Comparison of ENCODE assay signal across 3 cellular contexts in genomic region chr4:179762840-179763239, GRCh38.
TF ChIP-seq lines count a peak whose summit lies in the region.

No MANE protein-coding gene starts in this region.

TF ChIP-seq in SK-N-SH, 30 proteins besides CTCF, POLR2A, EP300 and RAD21 (continued from another document):
- TF ChIP-seq USF1 (IDR thresholded peaks at IDR 0.05; ENCODE audit: borderline replicate concordance, low read depth): no peak
- TF ChIP-seq TCF12 (IDR thresholded peaks at IDR 0.05): no peak
- no peak for TF ChIP-seq IRF3 (IDR thresholded peaks at IDR 0.05; ENCODE audit: low read depth, low read length)
- TF ChIP-seq SIN3A (IDR thresholded peaks at IDR 0.05; ENCODE audit: borderline replicate concordance, low read depth, low read length): no peak
- TF ChIP-seq NFIC (IDR thresholded peaks at IDR 0.05; ENCODE audit: borderline replicate concordance): no peak
- TF ChIP-seq EZH2phosphoT487 (IDR thresholded peaks at IDR 0.05; ENCODE audit: borderline replicate concordance, low read depth): no peak
- no peak for TF ChIP-seq RFX5 (IDR thresholded peaks at IDR 0.05; ENCODE audit: low read length)
- no peak for TF ChIP-seq GABPA (IDR thresholded peaks at IDR 0.05; ENCODE audit: low read depth)
- no peak for TF ChIP-seq MEF2A (IDR thresholded peaks at IDR 0.05; ENCODE audit: borderline replicate concordance, low read depth)
- no peak for TF ChIP-seq GATA2 (CRISPR knock-in tag; IDR thresholded peaks at IDR 0.05)
- TF ChIP-seq ZBTB33 (IDR thresholded peaks at IDR 0.05; ENCODE audit: borderline replicate concordance, low read depth): no peak
- TF ChIP-seq USF2 (IDR thresholded peaks at IDR 0.05; ENCODE audit: borderline replicate concordance, low read depth, low read length): no peak
- TF ChIP-seq SMC3 (IDR thresholded peaks at IDR 0.05; ENCODE audit: low read depth, low read length): no peak
- no peak for TF ChIP-seq MXI1 (IDR thresholded peaks at IDR 0.05; ENCODE audit: low read depth, low read length)
- no peak for TF ChIP-seq CHD2 (IDR thresholded peaks at IDR 0.05; ENCODE audit: low read length, partially characterized antibody)
- no peak for TF ChIP-seq POLR2AphosphoS5 (IDR thresholded peaks at IDR 0.05; ENCODE audit: low read depth, low read length)
- TF ChIP-seq TAF1 (IDR thresholded peaks at IDR 0.05; ENCODE audit: borderline replicate concordance, low read depth, low read length): no peak
- TF ChIP-seq MAX (IDR thresholded peaks at IDR 0.05; ENCODE audit: low read depth): no peak
TF ChIP-seq in SK-N-SH: peak in this region for 0.

TF ChIP-seq in SK-N-SH treated with all-trans-retinoic acid at 6 μM for 48 hours, 23 proteins besides CTCF, POLR2A, EP300 and RAD21 (continued from another document):
- TF ChIP-seq TSHZ2 (CRISPR knock-in tag; IDR thresholded peaks at IDR 0.05) (no peak), CREB5 (CRISPR knock-in tag; IDR thresholded peaks at IDR 0.05; ENCODE audit: low read depth) (no peak), ZNF70 (CRISPR knock-in tag; IDR thresholded peaks at IDR 0.05) (no peak), POU6F1 (CRISPR knock-in tag; IDR thresholded peaks at IDR 0.05; ENCODE audit: borderline replicate concordance, low read depth) (no peak), ZFP30 (CRISPR knock-in tag; IDR thresholded peaks at IDR 0.05) (no peak), SNAI2 (CRISPR knock-in tag; IDR thresholded peaks at IDR 0.05) (no peak), ZNF8 (CRISPR knock-in tag; IDR thresholded peaks at IDR 0.05) (no peak), CSRNP3 (CRISPR knock-in tag; IDR thresholded peaks at IDR 0.05) (no peak)

TF ChIP-seq in IMR-90, 13 proteins besides CTCF, POLR2A, EP300 and RAD21 (continued from another document):
- TF ChIP-seq RFX5 (IDR thresholded peaks at IDR 0.05; ENCODE audit: low read depth, low read length): no peak
- TF ChIP-seq MAZ (IDR thresholded peaks at IDR 0.05; ENCODE audit: borderline replicate concordance, low read depth, low read length): no peak
- no peak for TF ChIP-seq ELK1 (IDR thresholded peaks at IDR 0.05; ENCODE audit: borderline replicate concordance, low read depth, low read length)
- no peak for TF ChIP-seq RCOR1 (IDR thresholded peaks at IDR 0.05; ENCODE audit: insufficient replicate concordance, low read length)
- no peak for TF ChIP-seq BHLHE40 (IDR thresholded peaks at IDR 0.05; ENCODE audit: low read depth, low read length)
- TF ChIP-seq MAFK (IDR thresholded peaks at IDR 0.05; ENCODE audit: low read depth, low read length): no peak
- no peak for TF ChIP-seq FOS (IDR thresholded peaks at IDR 0.05; ENCODE audit: low read depth, low read length)
- no peak for TF ChIP-seq SMC3 (IDR thresholded peaks at IDR 0.05; ENCODE audit: low read depth, low read length)
TF ChIP-seq in IMR-90: peak in this region for 0.
